13 cellular contexts compared by ENCODE assay signal in genomic region chr1:235675152-235675890, GRCh38. TPM values are rescaled to one million over a fixed set of nuclear protein-coding genes. Genes with fewer than 3 reads are reported as not detected.
DNase-seq lines count a peak whose midpoint lies in the region; ATAC-seq and TF ChIP-seq lines count a peak whose summit lies in the region.
"Had no signal": no experiment of that assay in that cellular context is flagged by ENCODE, and none has a peak within 500 bp of the region (broad histone marks: within the 10 kb centered on the region; RNA-seq: fewer than 3 reads in every experiment).

No MANE protein-coding gene starts in this region.

- H3K4me1 Mint-ChIP-seq in HFFc6 (ENCODE audit: low read depth): peaks cover 15% of the 10 kb centered on the region

- no peaks in the 10 kb centered on the region for H3K27me3 Mint-ChIP-seq in HFFc6 (ENCODE audit: insufficient read depth)

- no peak for TF ChIP-seq CTCF in HFFc6 (IDR thresholded peaks at IDR 0.05)

- H3K9me3 ChIP-seq in adipocyte (ENCODE audit: control insufficient read depth, low read length): peaks cover 39% of the 10 kb centered on the region

- H3K4me3 Mint-ChIP-seq in HFFc6: no peak overlapping the region
- H3K4me3 Mint-ChIP-seq: activated T-helper 1 cell treated with anti-CD3 and anti-CD28 coated beads, Interleukin-12 subunit alpha, Interleukin-12 subunit beta, Interleukin-2, Interleukin-4 antibody, amounts not matched to agents 30 ng/mL and 10 ng/mL and 1 ng/mL, durations not matched to agents 14 hours and 24 hours and 36 hours had no signal

- peak overlapping the region; percentile 13 for H3K4me3 ChIP-seq in adipocyte (ENCODE audit: low read length)
- H3K4me3 ChIP-seq: SK-N-MC had no signal

- peaks cover 65% of the 10 kb centered on the region for H3K36me3 Mint-ChIP-seq in HFFc6 (ENCODE audit: low read depth)

- peak; percentile 26 for DNase-seq in DMS53 (lab: John Stamatoyannopoulos, UW)
- DNase-seq in DMS53 treated with DMSO at 0.1 percent for 48 hours (lab: John Stamatoyannopoulos, UW; ENCODE audit: unreplicated experiment): no peak
- peak; percentile 20 for DNase-seq in HFFc6
- DNase-seq in adipocyte (ENCODE audit: low read depth): peak; percentile 32
- peak; percentile 69 for DNase-seq in iris pigment epithelial cell (ENCODE audit: low read depth)
- DNase-seq in NCI-H2171 (lab: John Stamatoyannopoulos, UW): no peak
- DNase-seq in NCI-H2107 treated with DMSO at 0.1 percent for 48 hours (lab: John Stamatoyannopoulos, UW; ENCODE audit: unreplicated experiment): no peak
- DNase-seq: 8988T; activated CD4-positive, CD25-positive, alpha-beta regulatory T cell; NCI-H2029 had no signal

- H3K36me3 ChIP-seq in adipocyte (ENCODE audit: control insufficient read depth, insufficient read depth, low read length, severe bottlenecking): peaks cover 71% of the 10 kb centered on the region

- H3K4me1 ChIP-seq in adipocyte (ENCODE audit: control insufficient read depth, insufficient read depth, low read length): no peaks in the 10 kb centered on the region

- peaks cover 26% of the 10 kb centered on the region for H3K9me3 Mint-ChIP-seq in HFFc6

- H3K27ac Mint-ChIP-seq in HFFc6: peak overlapping the region; percentile 35

- ATAC-seq in GM19455 (IDR thresholded peaks at IDR 0.05; ENCODE audit: unreplicated experiment): no peak

- no peaks in the 10 kb centered on the region for H3K27me3 ChIP-seq in adipocyte (replicated peaks; ENCODE audit: control insufficient read depth, insufficient read depth, low read length)

- no peak overlapping the region for H3K9ac ChIP-seq in adipocyte (ENCODE audit: low read length)

RNA-seq across cellular contexts. Expression of gene GNG4, which starts 25.7 kb away (rescaled TPM):
- 1 to 10 TPM; 1.5 to 3.6 (median 2.9) TPM for total RNA-seq in HFFc6 (2021; fragmentation: NEBNext Ultra II Directional; extraction: Animal tissue kit (Norgen Biotek cat#: 25700))

Comparison
In these comparisons a context has a peak if more than half of its experiments do, and no peak if none do; other contexts are left out.
1. DNase-seq: peak in DMS53 (single experiment), HFFc6 (single experiment), adipocyte (single experiment) and iris pigment epithelial cell (single experiment); none in DMS53 treated with DMSO at 0.1 percent for 48 hours (single experiment), NCI-H2171 (single experiment) and NCI-H2107 treated with DMSO at 0.1 percent for 48 hours (single experiment).